8 cellular contexts compared by ENCODE assay signal in the genomic region with DNA sequence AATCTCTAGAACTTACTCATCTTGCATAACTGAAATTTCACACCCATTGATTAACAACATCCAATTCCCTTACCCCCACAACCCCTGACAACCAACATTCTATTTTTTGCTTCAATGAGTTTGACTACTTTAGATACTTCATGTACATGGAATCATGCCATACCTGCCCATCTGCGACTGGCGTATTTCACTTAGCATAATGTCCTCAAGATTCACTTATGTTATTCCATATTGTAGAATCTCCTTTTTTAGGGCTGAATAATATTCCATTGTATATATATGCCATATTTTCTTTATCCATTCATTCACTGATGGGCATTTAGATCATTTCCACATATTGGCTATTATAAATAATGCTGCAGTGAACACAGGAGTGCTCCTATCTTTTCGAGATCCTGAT. TPM values are rescaled to one million over a fixed set of nuclear protein-coding genes. Genes with fewer than 3 reads are reported as not detected.
"Had no signal": no experiment of that assay in that cellular context is flagged by ENCODE, and none has a peak within 500 bp of the region (broad histone marks: within the 10 kb centered on the region; RNA-seq: fewer than 3 reads in every experiment).

No MANE protein-coding gene starts in this region.

- FAIRE-seq: G401.6, GM12878, GM12891, GM12892, GM18507, GM19239 had no signal

- DNase-seq: GDM1, GF-D8 had no signal

- ATAC-seq: GM12878 had no signal

- H3K4me3 ChIP-seq: GM12878 had no signal

RNA-seq across cellular contexts. Expression of a gene that starts 13.8 kb away (rescaled TPM):
- total RNA-seq: GM12878 had no signal
